11 cellular contexts compared by ENCODE assay signal in genomic region chr2:173948827-173949226, GRCh38.
"Had no signal": no experiment of that assay in that cellular context is flagged by ENCODE, and none has a peak within 500 bp of the region (broad histone marks: within the 10 kb centered on the region; RNA-seq: fewer than 3 reads in every experiment).

No MANE protein-coding gene starts in this region.

- H3K27me3 Mint-ChIP-seq: stimulated activated naive B cell treated with anti-CD40 and anti-IgM and Interleukin-4, amounts not matched to agents 10 μg/mL and 1 μg/mL and 100 μg/mL, for 72 hours had no signal

- H3K9me3 Mint-ChIP-seq: T-helper 2 cell treated with Interferon-gamma antibody and Interleukin-4, amounts not matched to agents 5 μg/mL and 100 μg/mL, for 36 hours had no signal

- H3K27ac Mint-ChIP-seq: stimulated activated naive B cell treated with anti-CD40 and anti-IgM and Interleukin-4, amounts not matched to agents 10 μg/mL and 1 μg/mL and 100 μg/mL, for 72 hours; T-helper 2 cell treated with Interferon-gamma antibody and Interleukin-4, amounts not matched to agents 5 μg/mL and 100 μg/mL, for 36 hours had no signal

- ATAC-seq: stimulated activated naive B cell treated with anti-CD40 and anti-IgM and Interleukin-4, amounts not matched to agents 10 μg/mL and 1 μg/mL and 100 μg/mL, for 72 hours had no signal

- H3K4me3 Mint-ChIP-seq: stimulated activated naive B cell treated with anti-CD40 and anti-IgM and Interleukin-4, amounts not matched to agents 10 μg/mL and 1 μg/mL and 100 μg/mL, for 72 hours; T-helper 2 cell treated with Interferon-gamma antibody and Interleukin-4, amounts not matched to agents 5 μg/mL and 100 μg/mL, for 36 hours had no signal

- DNase-seq: activated CD4-positive, alpha-beta T cell treated with anti-CD3 and anti-CD28 coated beads, Interleukin-2, amount 50 U/mL, for 1 hour; activated naive CD4-positive, alpha-beta T cell treated with anti-CD3 and anti-CD28 coated beads, Interleukin-2, amount 50 U/mL, for 16 hours; activated T-cell treated with anti-CD3 and anti-CD28 coated beads for 4 hours; amniotic stem cell; islet precursor cell; midbrain; stimulated activated CD4-positive, alpha-beta T cell treated with anti-CD3 and anti-CD28 coated beads, Interleukin-15, amount 100 ng/mL, for 24 hours; stimulated activated CD4-positive, alpha-beta T cell treated with anti-CD3 and anti-CD28 coated beads, Interleukin-4, amount 100 ng/mL, for 1 hour; stimulated activated naive B cell treated with anti-CD40 and anti-IgM and Interleukin-4, amounts not matched to agents 10 μg/mL and 1 μg/mL and 100 μg/mL, for 72 hours; thyroid gland had no signal
